In the genomic region with DNA sequence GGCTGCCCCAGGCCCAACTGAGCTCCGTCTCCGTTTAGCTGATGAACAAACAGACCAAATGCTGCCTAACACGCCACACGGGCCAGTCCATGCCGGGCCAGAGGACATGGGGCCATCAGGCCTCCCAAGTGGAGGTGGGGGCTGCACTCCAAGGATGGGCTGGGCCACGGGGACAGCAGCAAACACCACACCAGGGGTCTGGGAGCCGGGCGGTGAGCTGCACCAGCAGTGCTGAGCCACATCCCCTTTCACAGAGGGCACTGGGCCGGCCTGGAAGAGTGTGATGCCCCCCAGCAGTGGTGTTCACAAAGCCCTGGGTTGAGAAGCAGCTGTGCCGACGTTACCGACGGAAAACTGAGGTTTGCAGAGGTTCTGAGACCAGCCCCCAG, we compare ENCODE assay signal across 1 cellular context.
TF ChIP-seq lines count a peak whose summit lies in the region.

No MANE protein-coding gene starts in this region.

TF ChIP-seq in H1, 55 proteins besides CTCF, POLR2A, EP300 and RAD21:
- TF ChIP-seq CEBPB (IDR thresholded peaks at IDR 0.05; ENCODE audit: low read depth, low read length), result no peak
